In genomic region chr1:54312874-54313316, GRCh38 we compare ENCODE assay signal across 9 cellular contexts.
DNase-seq lines count a peak whose midpoint lies in the region; ATAC-seq and TF ChIP-seq lines count a peak whose summit lies in the region.
"Had no signal": no experiment of that assay in that cellular context is flagged by ENCODE, and none has a peak within 500 bp of the region (broad histone marks: within the 10 kb centered on the region; RNA-seq: fewer than 3 reads in every experiment).

No MANE protein-coding gene starts in this region.

- peaks cover 66% of the 10 kb centered on the region for H3K4me1 Mint-ChIP-seq in glutamatergic neuron (ENCODE audit: low read depth, unreplicated experiment)

- peak overlapping the region; percentile 78 for H3K4me3 Mint-ChIP-seq in glutamatergic neuron (ENCODE audit: unreplicated experiment)

- peaks cover 43% of the 10 kb centered on the region for H3K27me3 Mint-ChIP-seq in glutamatergic neuron (ENCODE audit: unreplicated experiment)

- DNase-seq in NCI-H1417 (lab: John Stamatoyannopoulos, UW) (peak in 2 of 3 experiments; percentile 58 to 68), NCI-H1417 treated with DMSO at 0.1 percent for 48 hours (lab: John Stamatoyannopoulos, UW) (no peak), glutamatergic neuron (no peak), middle frontal gyrus (ENCODE audit: extremely low spot score, low spot score) (no peak), GDM1 (lab: John Stamatoyannopoulos, UW) (no peak)

- peaks cover 58% of the 10 kb centered on the region for H3K9me3 Mint-ChIP-seq in glutamatergic neuron (ENCODE audit: unreplicated experiment)

- peak overlapping the region in 2 of 3 donors; percentile 20 to 40 for H3K9ac ChIP-seq in skeletal muscle tissue (ENCODE audit: low read depth in 1 of 3, low read length in 3 of 3)

- peaks cover 48 to 57% (median 52%) of the 10 kb centered on the region in 3 donors for H3K4me1 ChIP-seq in skeletal muscle tissue (ENCODE audit: control insufficient read depth in 3 of 3, insufficient read depth in 3 of 3, low read length in 3 of 3)
- H3K4me1 ChIP-seq: A549 had no signal

- no peaks in the 10 kb centered on the region for H3K36me3 ChIP-seq in skeletal muscle tissue (ENCODE audit: control insufficient read depth in 3 of 3, insufficient read depth in 3 of 3, low read length in 3 of 3)

- H3K27ac ChIP-seq in skeletal muscle tissue (ENCODE audit: low read depth, low read length), result peak overlapping the region; percentile 50
- H3K27ac ChIP-seq: A549 had no signal

- H3K27me3 ChIP-seq in skeletal muscle tissue (ENCODE audit: control insufficient read depth in 3 of 3, insufficient read depth in 3 of 3, low read length in 3 of 3), result no peaks in the 10 kb centered on the region

- peak; percentile 87 for ATAC-seq in SK-N-SH treated with all-trans-retinoic acid at 6 μM for 48 hours
- ATAC-seq in HG02610 (IDR thresholded peaks at IDR 0.05; ENCODE audit: unreplicated experiment), result no peak
- ATAC-seq: A549 had no signal

- H3K27ac Mint-ChIP-seq in glutamatergic neuron (ENCODE audit: unreplicated experiment), result peak overlapping the region; percentile 95

- H3K9me3 ChIP-seq in skeletal muscle tissue (ENCODE audit: control insufficient read depth in 3 of 3, low read length in 3 of 3), result no peaks in the 10 kb centered on the region
- H3K9me3 ChIP-seq: A549 had no signal

- no peak overlapping the region for H3K4me3 ChIP-seq in skeletal muscle tissue (ENCODE audit: low read length in 3 of 3)
- H3K4me3 ChIP-seq: A549 had no signal

- no peak for TF ChIP-seq CTCF in glutamatergic neuron (IDR thresholded peaks at IDR 0.05; ENCODE audit: partially characterized antibody, unreplicated experiment)

- peaks cover 5% of the 10 kb centered on the region for H3K36me3 Mint-ChIP-seq in glutamatergic neuron (ENCODE audit: unreplicated experiment)

TF ChIP-seq in SK-N-SH treated with all-trans-retinoic acid at 6 μM for 48 hours, 23 proteins besides CTCF, POLR2A, EP300 and RAD21:
- TF ChIP-seq ZNF70 (CRISPR knock-in tag; IDR thresholded peaks at IDR 0.05) (no peak), CREB5 (CRISPR knock-in tag; IDR thresholded peaks at IDR 0.05; ENCODE audit: low read depth) (no peak), ARNTL (CRISPR knock-in tag; IDR thresholded peaks at IDR 0.05; ENCODE audit: borderline replicate concordance, low read depth) (no peak), TOX (CRISPR knock-in tag; IDR thresholded peaks at IDR 0.05; ENCODE audit: borderline replicate concordance) (no peak), ZFP3 (CRISPR knock-in tag; IDR thresholded peaks at IDR 0.05) (no peak), BACH2 (CRISPR knock-in tag; IDR thresholded peaks at IDR 0.05; ENCODE audit: borderline replicate concordance) (no peak), GLIS3 (CRISPR knock-in tag; IDR thresholded peaks at IDR 0.05) (no peak), OSR1 (CRISPR knock-in tag; IDR thresholded peaks at IDR 0.05) (no peak), RARB (CRISPR knock-in tag; IDR thresholded peaks at IDR 0.05) (no peak), ZFP30 (CRISPR knock-in tag; IDR thresholded peaks at IDR 0.05) (no peak), ESRRG (CRISPR knock-in tag; IDR thresholded peaks at IDR 0.05) (no peak), PATZ1 (CRISPR knock-in tag; IDR thresholded peaks at IDR 0.05; ENCODE audit: borderline replicate concordance) (no peak), POU6F1 (CRISPR knock-in tag; IDR thresholded peaks at IDR 0.05; ENCODE audit: borderline replicate concordance, low read depth) (no peak), SNAI2 (CRISPR knock-in tag; IDR thresholded peaks at IDR 0.05) (no peak), ISL1 (CRISPR knock-in tag; IDR thresholded peaks at IDR 0.05) (no peak), PPARA (CRISPR knock-in tag; IDR thresholded peaks at IDR 0.05; ENCODE audit: borderline replicate concordance) (no peak), ZNF8 (CRISPR knock-in tag; IDR thresholded peaks at IDR 0.05) (no peak)

Comparison
In these comparisons a context has a peak if more than half of its experiments do, and no peak if none do; other contexts are left out.
1. DNase-seq: peak in NCI-H1417 (2 of 3); none in NCI-H1417 treated with DMSO at 0.1 percent for 48 hours (single experiment), glutamatergic neuron (single experiment), middle frontal gyrus (single experiment) and GDM1 (single experiment).